ENCODE assay signal across 1 cellular context in genomic region chr7:7177044-7177517, GRCh38.
TF ChIP-seq lines count a peak whose summit lies in the region.

No MANE protein-coding gene starts in this region.

TF ChIP-seq in SK-N-SH, 30 proteins besides CTCF, POLR2A, EP300 and RAD21 (continued from another document):
- TF ChIP-seq RCOR1 (IDR thresholded peaks at IDR 0.05; ENCODE audit: low read length) (no peak), ELF1 (IDR thresholded peaks at IDR 0.05) (no peak), RXRA (IDR thresholded peaks at IDR 0.05; ENCODE audit: borderline replicate concordance, low read depth) (0 out of 2 replicates have a peak, but pooled peaks have one; percentile 27), PBX3 (IDR thresholded peaks at IDR 0.05) (no peak), NFIC (IDR thresholded peaks at IDR 0.05; ENCODE audit: borderline replicate concordance) (no peak), TEAD4 (IDR thresholded peaks at IDR 0.05; ENCODE audit: borderline replicate concordance, insufficient read depth) (peak; percentile 57; the same call in 1 of the 2 replicates), MAX (IDR thresholded peaks at IDR 0.05; ENCODE audit: low read depth) (no peak), FOXM1 (IDR thresholded peaks at IDR 0.05; ENCODE audit: low read depth) (no peak), TCF12 (IDR thresholded peaks at IDR 0.05) (0 out of 2 replicates have a peak, but pooled peaks have one; percentile 28), POLR2AphosphoS5 (IDR thresholded peaks at IDR 0.05; ENCODE audit: low read depth, low read length) (no peak), TAF1 (IDR thresholded peaks at IDR 0.05; ENCODE audit: borderline replicate concordance, low read depth, low read length) (no peak), YY1 (IDR thresholded peaks at IDR 0.05; ENCODE audit: low read depth) (no peak), SIN3A (IDR thresholded peaks at IDR 0.05; ENCODE audit: borderline replicate concordance, low read depth, low read length) (no peak), MXI1 (IDR thresholded peaks at IDR 0.05; ENCODE audit: low read depth, low read length) (no peak)
- TF ChIP-seq, protein P1, sequence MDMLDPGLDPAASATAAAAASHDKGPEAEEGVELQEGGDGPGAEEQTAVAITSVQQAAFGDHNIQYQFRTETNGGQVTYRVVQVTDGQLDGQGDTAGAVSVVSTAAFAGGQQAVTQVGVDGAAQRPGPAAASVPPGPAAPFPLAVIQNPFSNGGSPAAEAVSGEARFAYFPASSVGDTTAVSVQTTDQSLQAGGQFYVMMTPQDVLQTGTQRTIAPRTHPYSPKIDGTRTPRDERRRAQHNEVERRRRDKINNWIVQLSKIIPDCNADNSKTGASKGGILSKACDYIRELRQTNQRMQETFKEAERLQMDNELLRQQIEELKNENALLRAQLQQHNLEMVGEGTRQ (IDR thresholded peaks at IDR 0.05; ENCODE audit: borderline replicate concordance, low read depth, low read length), result no peak
